In the genomic region with DNA sequence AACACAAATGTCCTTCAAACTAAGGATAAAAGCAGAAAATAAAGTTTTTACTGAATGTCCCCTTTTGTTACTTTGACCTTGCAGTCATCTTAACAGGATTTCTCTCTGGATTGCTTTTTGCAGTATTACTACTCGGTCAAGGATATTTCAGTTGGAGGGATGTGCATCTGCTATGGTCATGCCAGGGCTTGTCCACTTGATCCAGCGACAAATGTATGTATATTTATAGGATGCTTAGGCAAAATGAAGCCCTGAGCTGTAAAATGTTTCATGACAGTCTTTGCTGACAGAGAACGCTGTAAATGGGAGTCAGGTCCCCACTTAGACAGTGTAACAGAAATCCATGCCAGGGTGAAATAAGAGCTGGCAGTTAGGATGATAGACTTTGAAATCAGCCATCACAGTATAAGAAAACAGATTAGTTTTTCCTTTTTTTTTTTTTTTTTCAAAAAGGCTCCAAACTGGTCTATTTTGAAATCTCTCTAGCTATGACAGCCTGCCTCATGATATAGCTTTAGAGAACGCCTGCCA, we compare ENCODE assay signal across 1 cellular context.
TF ChIP-seq lines count a peak whose summit lies in the region.

No MANE protein-coding gene starts in this region.

TF ChIP-seq in H1, 55 proteins besides CTCF, POLR2A, EP300 and RAD21 (continued from another document):
- TF ChIP-seq JUND (IDR thresholded peaks at IDR 0.05; ENCODE audit: low read length) (no peak), RNF2 (IDR thresholded peaks at IDR 0.05; ENCODE audit: borderline replicate concordance, low read depth, low read length, missing control alignments, poor library complexity, severe bottlenecking) (no peak), TEAD4 (IDR thresholded peaks at IDR 0.05; ENCODE audit: low read depth, low read length) (no peak), YY1 (IDR thresholded peaks at IDR 0.05; ENCODE audit: low read depth, low read length) (no peak), CTBP2 (IDR thresholded peaks at IDR 0.05; ENCODE audit: borderline replicate concordance, insufficient read depth, insufficient read length, low read length) (no peak), JUN (IDR thresholded peaks at IDR 0.05; ENCODE audit: low read depth, low read length) (no peak), CBX5 (IDR thresholded peaks at IDR 0.05; ENCODE audit: low read depth, low read length) (no peak), HDAC6 (IDR thresholded peaks at IDR 0.05; ENCODE audit: low read depth, low read length) (no peak)
